Comparison of ENCODE assay signal across 1 cellular context in genomic region chr20:19838495-19838894, GRCh38.
TF ChIP-seq lines count a peak whose summit lies in the region.

No MANE protein-coding gene starts in this region.

TF ChIP-seq in H1, 55 proteins besides CTCF, POLR2A, EP300 and RAD21 (continued from another document):
- TF ChIP-seq ATF3 (IDR thresholded peaks at IDR 0.05; ENCODE audit: insufficient read depth, low read depth, low read length) (no peak), TBP (IDR thresholded peaks at IDR 0.05; ENCODE audit: low read depth, low read length) (no peak), CTBP2 (IDR thresholded peaks at IDR 0.05; ENCODE audit: borderline replicate concordance, insufficient read depth, insufficient read length, low read length) (no peak), SIX5 (IDR thresholded peaks at IDR 0.05; ENCODE audit: low read depth, low read length) (no peak), PHF8 (conservative IDR thresholded peaks at IDR 0.05; ENCODE audit: low read depth, low read length) (no peak), POLR2AphosphoS5 (IDR thresholded peaks at IDR 0.05; ENCODE audit: low read depth, low read length) (no peak), CHD1 (IDR thresholded peaks at IDR 0.05; ENCODE audit: low read depth, low read length) (no peak), RNF2 (IDR thresholded peaks at IDR 0.05; ENCODE audit: borderline replicate concordance, low read depth, low read length, missing control alignments, poor library complexity, severe bottlenecking) (no peak)
TF ChIP-seq in H1: peak in this region for 0.
